ENCODE assay signal across 15 cellular contexts in the genomic region with DNA sequence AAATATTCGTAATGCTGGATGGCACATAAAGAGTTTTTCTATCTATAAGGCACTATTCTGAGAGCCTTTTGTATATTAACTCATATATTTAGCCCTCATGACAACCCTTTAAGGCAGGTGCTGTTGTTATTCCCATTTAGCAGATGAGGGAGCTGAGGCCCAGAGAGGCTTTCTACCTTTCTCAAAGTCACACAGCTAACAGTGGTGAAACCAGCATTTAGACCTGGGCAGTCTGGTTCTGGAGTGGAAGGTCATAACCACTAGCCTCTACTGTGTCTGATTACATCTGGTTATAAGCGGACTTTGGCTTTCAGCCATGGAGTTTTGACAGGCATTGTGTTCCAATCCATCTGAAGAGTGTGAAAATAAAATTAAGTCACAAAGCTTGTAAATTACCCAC.
"Had no signal": no experiment of that assay in that cellular context is flagged by ENCODE, and none has a peak within 500 bp of the region (broad histone marks: within the 10 kb centered on the region; RNA-seq: fewer than 3 reads in every experiment).

No MANE protein-coding gene starts in this region.

- H3K9me3 Mint-ChIP-seq: effector memory CD8-positive, alpha-beta T cell; naive thymus-derived CD4-positive, alpha-beta T cell had no signal

- H3K27me3 Mint-ChIP-seq: effector memory CD8-positive, alpha-beta T cell; naive thymus-derived CD4-positive, alpha-beta T cell had no signal

- H3K36me3 ChIP-seq: sigmoid colon, SJSA1, transverse colon had no signal

- H3K27ac Mint-ChIP-seq: effector memory CD8-positive, alpha-beta T cell had no signal

- H3K4me1 ChIP-seq: sigmoid colon, SJSA1, spleen, transverse colon had no signal

- H3K4me3 Mint-ChIP-seq: effector memory CD8-positive, alpha-beta T cell had no signal

- H2AFZ ChIP-seq: parathyroid adenoma had no signal

- H3K9ac ChIP-seq: parathyroid adenoma had no signal

- H3K4me3 ChIP-seq: left lung, sigmoid colon, SJSA1, spleen, transverse colon had no signal

- DNase-seq: dermis blood vessel endothelial cell; effector memory CD8-positive, alpha-beta T cell; foreskin keratinocyte; glutamatergic neuron; hypothalamus; kidney; left lung; sigmoid colon; T-helper 9 cell; transverse colon had no signal

- ATAC-seq: effector memory CD8-positive, alpha-beta T cell; foreskin keratinocyte; left lung; naive thymus-derived CD4-positive, alpha-beta T cell had no signal

- H3K27ac ChIP-seq: foreskin keratinocyte, left lung, neutrophil, sigmoid colon, SJSA1, spleen, transverse colon had no signal

- H3K9me3 ChIP-seq: left lung, neutrophil, sigmoid colon, SJSA1, spleen, transverse colon had no signal

- H3K27me3 ChIP-seq: foreskin keratinocyte, left lung, neutrophil, sigmoid colon, SJSA1, spleen, transverse colon had no signal
